Comparison of ENCODE assay signal across 15 cellular contexts in genomic region chr4:70269674-70270073, GRCh38. TPM values are rescaled to one million over a fixed set of nuclear protein-coding genes. Genes with fewer than 3 reads are reported as not detected.
DNase-seq lines count a peak whose midpoint lies in the region; ATAC-seq and TF ChIP-seq lines count a peak whose summit lies in the region.
"Had no signal": no experiment of that assay in that cellular context is flagged by ENCODE, and none has a peak within 500 bp of the region (broad histone marks: within the 10 kb centered on the region; RNA-seq: fewer than 3 reads in every experiment).

No MANE protein-coding gene starts in this region.

- TF ChIP-seq CTCF in 22Rv1 (IDR thresholded peaks at IDR 0.05) (peak; percentile 52), OCI-LY3 (IDR thresholded peaks at IDR 0.05; ENCODE audit: low read depth, low read length) (peak; percentile 58), epithelial cell of esophagus (IDR thresholded peaks at IDR 0.05; ENCODE audit: insufficient read depth, low read depth, low read length, missing control alignments) (peak; percentile 26), type B pancreatic cell (conservative IDR thresholded peaks at IDR 0.05) (no peak)

- H3K36me3 Mint-ChIP-seq in type B pancreatic cell: no peaks in the 10 kb centered on the region
- H3K36me3 Mint-ChIP-seq: CD4-positive, CD25-positive, alpha-beta regulatory T cell; IgD-negative memory B cell had no signal

- H3K79me2 ChIP-seq in OCI-LY3 (ENCODE audit: low read length): no peaks in the 10 kb centered on the region

- no peaks in the 10 kb centered on the region for H3K9me3 ChIP-seq in OCI-LY3 (ENCODE audit: insufficient read depth, low read length)

- no peaks in the 10 kb centered on the region for H3K27me3 Mint-ChIP-seq in type B pancreatic cell
- H3K27me3 Mint-ChIP-seq: CD4-positive, CD25-positive, alpha-beta regulatory T cell; IgD-negative memory B cell had no signal

- DNase-seq in ELR (ENCODE audit: low read depth) (peak; percentile 40), epithelial cell of esophagus (ENCODE audit: low read depth) (peak; percentile 21), hypothalamus (lab: John Stamatoyannopoulos, UW) (no peak), type B pancreatic cell (ENCODE audit: extremely low spot score, unreplicated experiment) (no peak)
- DNase-seq in effector CD4-positive, alpha-beta T cell: no peak
- DNase-seq: activated T-cell treated with anti-CD3 and anti-CD28 coated beads, Interleukin-2, amount 50 U/mL, for 72 hours; CD4-positive, CD25-positive, alpha-beta regulatory T cell; central memory CD4-positive, alpha-beta T cell; foreskin fibroblast; left ventricle myocardium superior had no signal

- no peaks in the 10 kb centered on the region for H4K20me1 ChIP-seq in OCI-LY3 (ENCODE audit: insufficient read depth, low read length)

- peaks cover 3% of the 10 kb centered on the region; the same call in 1 of the 2 replicates for H3K4me1 ChIP-seq in OCI-LY3 (ENCODE audit: low read length)

- H2AFZ ChIP-seq in OCI-LY3 (ENCODE audit: low read depth, low read length): no peak overlapping the region

- no peaks in the 10 kb centered on the region for H3K36me3 ChIP-seq in OCI-LY3 (replicated peaks; ENCODE audit: low read depth, low read length)

- no peaks in the 10 kb centered on the region for H3K27me3 ChIP-seq in OCI-LY3 (ENCODE audit: low read depth, low read length)

- no peak overlapping the region for H3K9ac ChIP-seq in OCI-LY3 (ENCODE audit: low read length)

- no peak overlapping the region for H3K27ac Mint-ChIP-seq in type B pancreatic cell
- H3K27ac Mint-ChIP-seq: activated T-cell treated with anti-CD3 and anti-CD28 coated beads, Interleukin-2, amount 50 U/mL, for 72 hours; CD4-positive, CD25-positive, alpha-beta regulatory T cell; IgD-negative memory B cell had no signal

- H3K27ac ChIP-seq in 22Rv1: no peak overlapping the region
- H3K27ac ChIP-seq in OCI-LY3 (ENCODE audit: low read length): no peak overlapping the region

- no peak for ATAC-seq in HG02610 (IDR thresholded peaks at IDR 0.05; ENCODE audit: unreplicated experiment)
- ATAC-seq: activated T-cell treated with anti-CD3 and anti-CD28 coated beads, Interleukin-2, amount 50 U/mL, for 72 hours; left ventricle myocardium superior had no signal

- H3K4me3 ChIP-seq in OCI-LY3 (ENCODE audit: low read length): no peak overlapping the region
- H3K4me3 ChIP-seq in epithelial cell of esophagus (ENCODE audit: low read length): no peak overlapping the region

- no peak overlapping the region for H3K4me3 Mint-ChIP-seq in type B pancreatic cell
- H3K4me3 Mint-ChIP-seq: activated T-cell treated with anti-CD3 and anti-CD28 coated beads, Interleukin-2, amount 50 U/mL, for 72 hours; CD4-positive, CD25-positive, alpha-beta regulatory T cell; IgD-negative memory B cell had no signal

- no peaks in the 10 kb centered on the region for H3K4me1 Mint-ChIP-seq in type B pancreatic cell (ENCODE audit: unreplicated experiment)
- H3K4me1 Mint-ChIP-seq: CD4-positive, CD25-positive, alpha-beta regulatory T cell; IgD-negative memory B cell had no signal

- H3K9me3 Mint-ChIP-seq in type B pancreatic cell: no peaks in the 10 kb centered on the region
- H3K9me3 Mint-ChIP-seq: IgD-negative memory B cell had no signal

- H3K4me2 ChIP-seq in OCI-LY3 (ENCODE audit: low read length): no peak overlapping the region

RNA-seq across cellular contexts. Expression of gene CSN3, which starts 27.3 kb away (rescaled TPM):
- not detected in 2 replicates for total RNA-seq in type B pancreatic cell (ENCODE audit: low replicate concordance)
- total RNA-seq: activated T-cell treated with anti-CD3 and anti-CD28 coated beads, Interleukin-2, amount 50 U/mL, for 72 hours; CD4-positive, CD25-positive, alpha-beta regulatory T cell; left ventricle myocardium superior; pulmonary artery endothelial cell had no signal

RNA-seq across cellular contexts. Expression of gene FDCSP, which starts 43.8 kb away (rescaled TPM):
- not detected in 2 replicates for total RNA-seq in type B pancreatic cell (ENCODE audit: low replicate concordance)
- total RNA-seq: activated T-cell treated with anti-CD3 and anti-CD28 coated beads, Interleukin-2, amount 50 U/mL, for 72 hours; CD4-positive, CD25-positive, alpha-beta regulatory T cell; left ventricle myocardium superior; pulmonary artery endothelial cell had no signal

Comparison
In these comparisons a context has a peak if more than half of its experiments do, and no peak if none do; other contexts are left out.
1. DNase-seq: peak in ELR (single experiment) and epithelial cell of esophagus (single experiment); none in hypothalamus (0 of 51), effector CD4-positive, alpha-beta T cell (single experiment) and type B pancreatic cell (single experiment).